Comparison of ENCODE assay signal across 18 cellular contexts in the genomic region with DNA sequence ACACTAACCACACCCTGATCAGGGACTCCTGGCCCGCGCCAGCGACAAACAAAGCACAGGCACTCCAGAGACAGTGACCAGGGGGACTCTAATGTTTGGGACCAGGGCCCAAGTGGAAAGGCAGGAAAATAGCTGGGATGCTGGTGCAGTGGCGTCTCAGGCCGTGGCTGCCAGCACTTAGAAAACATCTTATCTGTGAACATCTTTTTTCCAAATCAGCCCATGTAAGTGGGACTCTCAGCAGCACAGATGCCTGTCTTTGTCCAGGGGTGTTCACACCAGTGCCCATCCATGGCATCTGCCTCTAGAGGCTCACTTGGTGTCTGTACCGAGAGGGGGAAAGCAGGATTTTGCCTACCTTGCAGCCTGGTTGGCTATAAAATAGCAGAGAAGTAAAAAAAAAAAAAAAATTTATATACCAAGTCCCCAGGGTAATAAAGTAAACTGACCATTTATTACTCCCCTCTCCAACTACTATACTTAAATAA. TPM values are rescaled to one million over a fixed set of nuclear protein-coding genes. Genes with fewer than 3 reads are reported as not detected.
DNase-seq lines count a peak whose midpoint lies in the region; ATAC-seq, FAIRE-seq and TF ChIP-seq lines count a peak whose summit lies in the region.
"Had no signal": no experiment of that assay in that cellular context is flagged by ENCODE, and none has a peak within 500 bp of the region (broad histone marks: within the 10 kb centered on the region; RNA-seq: fewer than 3 reads in every experiment).

No MANE protein-coding gene starts in this region.

- H3K4me2 ChIP-seq in GM23248 (ENCODE audit: unreplicated experiment), result peak overlapping the region; percentile 34

- H3K4me1 Mint-ChIP-seq in nephron, result peaks cover 27% of the 10 kb centered on the region
- H3K4me1 Mint-ChIP-seq in stimulated activated naive CD8-positive, alpha-beta T cell treated with anti-CD3 and anti-CD28 coated beads, Interleukin-15, amount 100 ng/mL, for 72 hours, result no peaks in the 10 kb centered on the region
- H3K4me1 Mint-ChIP-seq: CD4-positive, alpha-beta memory T cell had no signal

- no peaks in the 10 kb centered on the region for H3K9me2 ChIP-seq in GM23248 (ENCODE audit: insufficient read depth)

- H3K27me3 ChIP-seq in GM23248 (replicated peaks; ENCODE audit: insufficient read depth) (no peaks in the 10 kb centered on the region), Peyer's patch (no peaks in the 10 kb centered on the region)
- H3K27me3 ChIP-seq: gastrocnemius medialis had no signal

- H3K9me3 ChIP-seq in GM23248 (ENCODE audit: low read depth), result no peaks in the 10 kb centered on the region
- no peaks in the 10 kb centered on the region for H3K9me3 ChIP-seq in Peyer's patch
- H3K9me3 ChIP-seq: gastrocnemius medialis had no signal

- H3K9ac ChIP-seq in GM23248, result no peak overlapping the region

- no peaks in the 10 kb centered on the region for H3K27me3 Mint-ChIP-seq in nephron (ENCODE audit: low read depth)
- H3K27me3 Mint-ChIP-seq in stimulated activated naive CD8-positive, alpha-beta T cell treated with anti-CD3 and anti-CD28 coated beads, Interleukin-15, amount 100 ng/mL, for 72 hours, result no peaks in the 10 kb centered on the region
- H3K27me3 Mint-ChIP-seq: activated CD4-positive, alpha-beta T cell treated with anti-CD3 and anti-CD28 coated beads for 36 hours; CD4-positive, alpha-beta memory T cell had no signal

- no peaks in the 10 kb centered on the region for H3K36me3 Mint-ChIP-seq in nephron (ENCODE audit: low read depth)
- H3K36me3 Mint-ChIP-seq: CD4-positive, alpha-beta memory T cell had no signal

- H3K27ac ChIP-seq in GM23248 (no peak overlapping the region), Peyer's patch (no peak overlapping the region)
- H3K27ac ChIP-seq: gastrocnemius medialis had no signal

- no peaks in the 10 kb centered on the region for H4K20me1 ChIP-seq in GM23248 (ENCODE audit: insufficient read depth)

- WGBS in GM23248 (ENCODE audit: low coverage in 1 of 2, low lambda C conversion rate in 2 of 2, missing lambda C conversion rate in 2 of 2), 2 experiments, result 95% methylated on average over 6 of the region's 6 CpGs

- no peak overlapping the region for H3K4me3 ChIP-seq in GM23248
- no peak overlapping the region for H3K4me3 ChIP-seq in Peyer's patch
- H3K4me3 ChIP-seq: gastrocnemius medialis had no signal

- H3F3A ChIP-seq in GM23248 (ENCODE audit: insufficient read depth), result no peaks in the 10 kb centered on the region

- no peak for ATAC-seq in stimulated activated naive CD8-positive, alpha-beta T cell treated with anti-CD3 and anti-CD28 coated beads, Interleukin-15, amount 100 ng/mL, for 72 hours
- ATAC-seq: gastrocnemius medialis had no signal

- TF ChIP-seq POLR2A in GM12891 (IDR thresholded peaks at IDR 0.05; ENCODE audit: low read depth, low read length) (no peak), Peyer's patch (IDR thresholded peaks at IDR 0.05) (no peak)

- H3K36me3 ChIP-seq in GM23248 (ENCODE audit: low read depth) (no peaks in the 10 kb centered on the region), Peyer's patch (no peaks in the 10 kb centered on the region)
- H3K36me3 ChIP-seq: gastrocnemius medialis had no signal

- H3K4me1 ChIP-seq in GM23248 (ENCODE audit: insufficient read depth) (peaks cover 5% of the 10 kb centered on the region; the same call in 1 of the 2 replicates), Peyer's patch (no peaks in the 10 kb centered on the region)
- H3K4me1 ChIP-seq: gastrocnemius medialis had no signal

- DNase-seq in GM12891 (ENCODE audit: insufficient read length, low spot score) (no peak), GM23248 (no peak), SK-N-DZ (ENCODE audit: low spot score) (peak; percentile 35), A172 (ENCODE audit: low spot score) (no peak), NOMO-1 treated with DMSO at 0.1 percent for 48 hours (lab: John Stamatoyannopoulos, UW; ENCODE audit: unreplicated experiment) (no peak), Peyer's patch (no peak)
- DNase-seq in stimulated activated naive CD8-positive, alpha-beta T cell treated with anti-CD3 and anti-CD28 coated beads, Interleukin-15, amount 100 ng/mL, for 72 hours, result no peak
- DNase-seq: ACHN; activated gamma-delta T cell treated with Interleukin-2 at 50 U/mL for 16 hours; CD4-positive, alpha-beta memory T cell; gastrocnemius medialis; NCI-H1436 treated with DMSO at 0.1 percent for 48 hours; SHP77 treated with DMSO at 0.1 percent for 48 hours; stimulated activated naive CD4-positive, alpha-beta T cell treated with Interleukin-2 at 50 U/mL for 16 hours; T-helper 9 cell had no signal

- H2AFZ ChIP-seq in GM23248, result no peak overlapping the region

- H3K4me3 Mint-ChIP-seq in nephron, result peak overlapping the region in 2 of 3 experiments; percentile 4
- no peak overlapping the region for H3K4me3 Mint-ChIP-seq in stimulated activated naive CD8-positive, alpha-beta T cell treated with anti-CD3 and anti-CD28 coated beads, Interleukin-15, amount 100 ng/mL, for 72 hours
- H3K4me3 Mint-ChIP-seq: activated CD4-positive, alpha-beta T cell treated with anti-CD3 and anti-CD28 coated beads for 36 hours; CD4-positive, alpha-beta memory T cell had no signal

- in situ Hi-C loops in GM23248 (cut with MboI), result no loop called here

- H3K79me2 ChIP-seq in GM23248 (ENCODE audit: insufficient read depth), result no peaks in the 10 kb centered on the region

- TF ChIP-seq CTCF in nephron (IDR thresholded peaks at IDR 0.05; ENCODE audit: unreplicated experiment in 3 of 3) (no peak), Peyer's patch (IDR thresholded peaks at IDR 0.05) (no peak)

- no peaks in the 10 kb centered on the region for H3K9me3 Mint-ChIP-seq in nephron
- H3K9me3 Mint-ChIP-seq in stimulated activated naive CD8-positive, alpha-beta T cell treated with anti-CD3 and anti-CD28 coated beads, Interleukin-15, amount 100 ng/mL, for 72 hours, result no peaks in the 10 kb centered on the region

- peak overlapping the region; percentile 86 to 94 (median 89) for H3K27ac Mint-ChIP-seq in nephron
- peak overlapping the region in 1 of 2 donors; percentile 5 for H3K27ac Mint-ChIP-seq in stimulated activated naive CD8-positive, alpha-beta T cell treated with anti-CD3 and anti-CD28 coated beads, Interleukin-15, amount 100 ng/mL, for 72 hours
- H3K27ac Mint-ChIP-seq: activated CD4-positive, alpha-beta T cell treated with anti-CD3 and anti-CD28 coated beads for 36 hours had no signal

- peak; percentile 67 for FAIRE-seq in GM12891 (lab: Jason Lieb, UNC)
- FAIRE-seq: HTR-8/SVneo had no signal

TF ChIP-seq in GM12891, 5 proteins besides CTCF, POLR2A, EP300 and RAD21:
- TF ChIP-seq PAX5 (IDR thresholded peaks at IDR 0.05; ENCODE audit: insufficient read depth, low read length, severe bottlenecking) (no peak), TAF1 (IDR thresholded peaks at IDR 0.05; ENCODE audit: low read depth, low read length) (no peak), POLR2AphosphoS5 (IDR thresholded peaks at IDR 0.05; ENCODE audit: low read depth, low read length) (no peak), SPI1 (IDR thresholded peaks at IDR 0.05; ENCODE audit: low read depth, low read length) (no peak), POU2F2 (IDR thresholded peaks at IDR 0.05; ENCODE audit: low read depth, low read length) (no peak)

RNA-seq across cellular contexts. Expression of gene SLC12A8, which starts 26.7 kb away (rescaled TPM):
- polyA plus RNA-seq in GM12891 (2012; ENCODE audit: low read depth, missing spikeins), result 76.4 TPM
- 7.8 and 12.0 TPM in 2 replicates for total RNA-seq in GM23248 (2014; rRNA removed; shearing (Covaris generic))
- polyA plus RNA-seq in GM23248 (2016; fragmentation: Nextera tagmentation; extraction: Ambion mirVana), result 3.4 and 3.5 TPM in 2 replicates
- 2.5 and 2.6 TPM in 2 replicates for polyA plus RNA-seq in SK-N-DZ (2014; cell fraction: cytosol; rRNA removed)
- 2.6 and 3.3 TPM in 2 replicates for polyA plus RNA-seq in SK-N-DZ (2014; cell fraction: nucleus; rRNA removed)
- total RNA-seq in A172 (2014; rRNA removed; shearing (Covaris generic)), result 10.7 and 24.9 TPM in 2 replicates
- total RNA-seq in Peyer's patch, result 10 to 100 TPM; 24.2 to 31.4 (median 26.3) TPM
- total RNA-seq: CD4-positive, alpha-beta memory T cell had no signal
- polyA plus RNA-seq: CD4-positive, alpha-beta memory T cell had no signal

Comparison
In these comparisons a context has a peak if more than half of its experiments do, and no peak if none do; other contexts are left out.
1. H3K4me3 Mint-ChIP-seq: peak in nephron (2 of 3); none in stimulated activated naive CD8-positive, alpha-beta T cell treated with anti-CD3 and anti-CD28 coated beads, Interleukin-15, amount 100 ng/mL, for 72 hours (0 of 2).